In the genomic region with DNA sequence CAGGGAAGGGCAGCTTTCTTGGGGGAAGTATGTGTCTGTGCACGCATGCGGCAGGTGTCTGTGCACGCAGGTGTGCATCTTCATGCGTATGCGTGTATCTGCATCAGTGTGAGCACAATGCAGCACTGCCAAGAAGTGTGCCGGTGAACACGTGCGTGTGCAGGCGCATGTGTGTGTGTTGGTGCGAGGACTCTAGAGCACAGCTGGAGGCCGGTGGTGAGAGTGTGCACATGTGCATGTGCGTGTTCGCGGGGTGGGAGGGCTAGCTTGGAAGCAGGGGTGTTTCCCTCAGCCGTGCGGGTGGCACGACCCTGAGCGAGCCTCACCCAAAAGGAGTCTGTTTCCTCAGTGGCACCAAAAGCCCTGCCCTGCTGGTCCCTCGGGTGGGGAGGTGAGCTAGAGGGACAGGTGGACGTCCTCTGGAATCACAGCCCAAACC, we compare ENCODE assay signal across 16 cellular contexts. TPM values are rescaled to one million over a fixed set of nuclear protein-coding genes. Genes with fewer than 3 reads are reported as not detected.
DNase-seq lines count a peak whose midpoint lies in the region; ATAC-seq, FAIRE-seq and TF ChIP-seq lines count a peak whose summit lies in the region.
"Had no signal": no experiment of that assay in that cellular context is flagged by ENCODE, and none has a peak within 500 bp of the region (broad histone marks: within the 10 kb centered on the region; RNA-seq: fewer than 3 reads in every experiment).

No MANE protein-coding gene starts in this region.

- peaks cover 11 to 13% of the 10 kb centered on the region in 2 donors for H3K4me1 Mint-ChIP-seq in immature natural killer cell

- no peak overlapping the region for H3K4me2 ChIP-seq in HepG2 (ENCODE audit: low read depth, low read length)
- H3K4me2 ChIP-seq: A549 had no signal

- TF ChIP-seq EP300 in HepG2 (IDR thresholded peaks at IDR 0.05; ENCODE audit: low read depth in 2 of 2, low read length in 2 of 2) (no peak), HepG2 (CRISPR knock-in tag; IDR thresholded peaks at IDR 0.05; ENCODE audit: borderline replicate concordance) (no peak)

- H3K27me3 Mint-ChIP-seq in immature natural killer cell (ENCODE audit: low read depth in 3 of 3), result peaks cover 0 to 1% (median 0%) of the 10 kb centered on the region in 3 donors

- H2AFZ ChIP-seq in HepG2 (ENCODE audit: low read length), result no peak overlapping the region

- TF ChIP-seq CTCF in HepG2 (CRISPR knock-in tag; IDR thresholded peaks at IDR 0.05), result no peak
- TF ChIP-seq CTCF in right lobe of liver (IDR thresholded peaks at IDR 0.05), result no peak

- H3K36me3 ChIP-seq in HepG2 (replicated peaks in 1 of 2; ENCODE audit: control insufficient read depth in 1 of 2, insufficient read depth in 2 of 2, low read length in 2 of 2) (peaks cover 73 to 88% of the 10 kb centered on the region in 2 experiments), right lobe of liver (peaks cover 0 to 55% (median 23%) of the 10 kb centered on the region in 4 donors), KOPT-K1 (ENCODE audit: insufficient read depth, low read length) (no peaks in the 10 kb centered on the region)
- H3K36me3 ChIP-seq: SJCRH30 had no signal

- BruUV-seq in HepG2 (replicated peaks; lab: Mats Ljungman, UMichigan), result no TSS peak

- WGBS in HepG2 (ENCODE audit: low lambda C conversion rate), result 98% methylated on average over 20 of the region's 20 CpGs
- WGBS in right lobe of liver (ENCODE audit: insufficient coverage, low coverage, low lambda C conversion rate, missing lambda C conversion rate), result 100% methylated on average over 2 of the region's 20 CpGs

- H3K9me3 ChIP-seq in HepG2 (ENCODE audit: low read length), result no peaks in the 10 kb centered on the region
- no peaks in the 10 kb centered on the region for H3K9me3 ChIP-seq in right lobe of liver
- H3K9me3 ChIP-seq in KOPT-K1 (ENCODE audit: insufficient read depth, low read length, poor library complexity, severe bottlenecking), result no peaks in the 10 kb centered on the region
- H3K9me3 ChIP-seq: A549, SJCRH30 had no signal

- ATAC-seq in HepG2, result no peak
- no peak for ATAC-seq in right lobe of liver
- ATAC-seq in HG02759 (IDR thresholded peaks at IDR 0.05; ENCODE audit: unreplicated experiment), result no peak
- ATAC-seq: A549 had no signal

- POLR2A ChIA-PET in HepG2 (lab: Yijun Ruan, JAX), result interaction anchor here (0.9 to 1.2 kb wide), 3 partner anchors 11 to 12 kb away, joined by 3 to 4 read pairs (median 3); no protein-coding TSS in a partner anchor

- no peak overlapping the region for H3K27ac ChIP-seq in HepG2 (ENCODE audit: extremely low read length, insufficient read depth, low read length)
- no peak overlapping the region for H3K27ac ChIP-seq in right lobe of liver
- peak overlapping the region; percentile 68 for H3K27ac ChIP-seq in KOPT-K1 (ENCODE audit: low read depth, low read length, poor library complexity, severe bottlenecking)
- H3K27ac ChIP-seq: A549, C4-2B, SJCRH30 had no signal

- H3K9me3 Mint-ChIP-seq in immature natural killer cell, result no peaks in the 10 kb centered on the region

- intact Hi-C loops in HepG2 (cut with micrococcal nuclease; ENCODE audit: unreplicated experiment), result no loop called here
- intact Hi-C loops in right lobe of liver (cut with DNase I), result loop anchor here in 1 of 2 donors (10.0 kb wide), 1 partner anchor 55 kb away; no protein-coding TSS in a partner anchor

- no peak overlapping the region for H3K4me3 ChIP-seq in HepG2 (replicated peaks in 1 of 3; ENCODE audit: insufficient read depth in 1 of 3, low read depth in 2 of 3, low read length in 3 of 3)
- H3K4me3 ChIP-seq in right lobe of liver, result no peak overlapping the region
- H3K4me3 ChIP-seq: A549 had no signal

- peaks cover 71% of the 10 kb centered on the region for H4K20me1 ChIP-seq in HepG2 (ENCODE audit: insufficient read depth, low read length)

- peaks cover 29% of the 10 kb centered on the region for H3K79me2 ChIP-seq in HepG2 (ENCODE audit: insufficient read depth, low read length)

- H3K9ac ChIP-seq in HepG2 (ENCODE audit: insufficient read depth, low read depth, low read length), result no peak overlapping the region

- H3K4me1 ChIP-seq in HepG2 (ENCODE audit: insufficient read depth, low read length) (peaks cover 31% of the 10 kb centered on the region), right lobe of liver (peaks cover 0 to 13% (median 6%) of the 10 kb centered on the region in 4 donors)

- DNase-seq in HepG2 (ENCODE audit: low spot score) (no peak), right lobe of liver (no peak), immature natural killer cell (no peak), NCI-H748 (lab: John Stamatoyannopoulos, UW; ENCODE audit: unreplicated experiment) (no peak)
- DNase-seq in stimulated activated naive CD4-positive, alpha-beta T cell (lab: John Stamatoyannopoulos, UW), result no peak
- DNase-seq: COR-L47, DMS153, NCI-H1930, NCI-H446, RPMI8226 had no signal

- H3K4me3 Mint-ChIP-seq in immature natural killer cell, result peak overlapping the region in 4 of 5 donors; percentile 50 to 76 (median 66)

- TF ChIP-seq POLR2A in HepG2 (IDR thresholded peaks at IDR 0.05; ENCODE audit: insufficient read depth in 1 of 2, low read depth in 2 of 2, low read length in 2 of 2), result 0 out of 4 replicates have a peak, but pooled peaks of 1 of the 2 experiments have one; percentile 30
- no peak for TF ChIP-seq POLR2A in right lobe of liver (IDR thresholded peaks at IDR 0.05)

- TF ChIP-seq RAD21 in HepG2 (CRISPR knock-in tag; IDR thresholded peaks at IDR 0.05), result no peak

- peak overlapping the region in 3 of 6 donors; percentile 45 to 75 (median 64) for H3K27ac Mint-ChIP-seq in immature natural killer cell

- no peaks in the 10 kb centered on the region for H3K36me3 Mint-ChIP-seq in immature natural killer cell

- in situ Hi-C loops in HepG2 (cut with HindIII; ENCODE audit: extremely low pct_ligation_motif_present, low pct_unique_long_range_greater_than_20kb), result no loop called here

- FAIRE-seq in HepG2 (lab: Jason Lieb, UNC), result no peak
- FAIRE-seq: A549 had no signal

- CTCF ChIA-PET in HepG2 (lab: Yijun Ruan, JAX; ENCODE audit: low intra/inter-chr PET ratio, low total read pairs), result no interaction called here

- H3K27me3 ChIP-seq in HepG2 (ENCODE audit: control insufficient read depth in 1 of 2, insufficient read depth in 2 of 2, low read length in 2 of 2) (no peaks in the 10 kb centered on the region), right lobe of liver (no peaks in the 10 kb centered on the region)

RNA-seq across cellular contexts. Expression of gene SLC17A9, which starts 7.5 kb away (rescaled TPM):
- total RNA-seq in HepG2 (2016; rRNA removed; fragmentation: Illumina TruSeq; extraction: Trizol), result 33.6 and 110 TPM in 2 replicates
- 27.1 and 27.6 TPM in 2 replicates for total RNA-seq in HepG2 (2016; cell fraction: cytosol; rRNA removed; fragmentation: Illumina TruSeq; extraction: Trizol; ENCODE audit: low read depth)
- total RNA-seq in HepG2 (2016; cell fraction: insoluble cytoplasmic fraction; rRNA removed; fragmentation: Illumina TruSeq; extraction: Trizol), result 25.3 and 116 TPM in 2 replicates
- 36.6 and 38.0 TPM in 2 replicates for total RNA-seq in HepG2 (2016; cell fraction: membrane; rRNA removed; fragmentation: Illumina TruSeq; extraction: Trizol)
- 145 and 168 TPM in 2 replicates for total RNA-seq in HepG2 (2016; cell fraction: nucleus; rRNA removed; fragmentation: Illumina TruSeq; extraction: Trizol)
- polyA plus RNA-seq in HepG2 (2011; rRNA removed), result 191 and 280 TPM in 2 replicates
- polyA plus RNA-seq in HepG2 (2011; cell fraction: cytosol; rRNA removed), result 57.2 and 94.5 TPM in 2 replicates
- polyA plus RNA-seq in HepG2 (2011; cell fraction: nucleus; rRNA removed), result 3,698 and 4,960 TPM in 2 replicates
- 173 and 220 TPM in 2 replicates for polyA plus RNA-seq in HepG2 (2012)
- 16.5 and 18.1 TPM in 2 replicates for polyA plus RNA-seq in HepG2 (2016; cell fraction: cytosol; fragmentation: Illumina TruSeq; extraction: Trizol; ENCODE audit: low read depth)
- 36.5 and 42.6 TPM in 2 replicates for polyA plus RNA-seq in HepG2 (2016; cell fraction: insoluble cytoplasmic fraction; fragmentation: Illumina TruSeq; extraction: Trizol; ENCODE audit: low read depth)
- 30.7 and 32.6 TPM in 2 replicates for polyA plus RNA-seq in HepG2 (2016; cell fraction: membrane; fragmentation: Illumina TruSeq; extraction: Trizol; ENCODE audit: low read depth)
- polyA plus RNA-seq in HepG2 (2016; cell fraction: nucleus; fragmentation: Illumina TruSeq; extraction: Trizol; ENCODE audit: insufficient read depth, low read depth), result 553 and 603 TPM in 2 replicates
- 0.07 and 195 TPM in 2 replicates for polyA minus RNA-seq in HepG2 (2011; rRNA and poly(A)+ RNA removed; ENCODE audit: low replicate concordance)
- 33.4 and 43.3 TPM in 2 replicates for polyA minus RNA-seq in HepG2 (2011; cell fraction: cytosol; rRNA and poly(A)+ RNA removed)
- polyA minus RNA-seq in HepG2 (2011; cell fraction: nucleus; rRNA and poly(A)+ RNA removed), result 176 and 196 TPM in 2 replicates
- total RNA-seq in right lobe of liver, result 10 to 100 TPM; 29.8 to 99.4 (median 54.1) TPM
- 1 to 10 TPM in 2 of 3 donors, under 1 TPM in 1; 0.95 to 3.5 (median 2.0) TPM for polyA plus RNA-seq in immature natural killer cell

RNA-seq across cellular contexts. Expression of gene GID8, which starts 22.1 kb away (rescaled TPM):
- total RNA-seq in HepG2 (2016; rRNA removed; fragmentation: Illumina TruSeq; extraction: Trizol) (59.8 and 74.4 TPM in 2 replicates), right lobe of liver (10 to 100 TPM; 12.6 to 18.9 (median 15.1) TPM)
- 17.8 and 18.7 TPM in 2 replicates for total RNA-seq in HepG2 (2016; cell fraction: cytosol; rRNA removed; fragmentation: Illumina TruSeq; extraction: Trizol; ENCODE audit: low read depth)
- 60.3 and 68.0 TPM in 2 replicates for total RNA-seq in HepG2 (2016; cell fraction: insoluble cytoplasmic fraction; rRNA removed; fragmentation: Illumina TruSeq; extraction: Trizol)
- 45.9 and 46.6 TPM in 2 replicates for total RNA-seq in HepG2 (2016; cell fraction: membrane; rRNA removed; fragmentation: Illumina TruSeq; extraction: Trizol)
- total RNA-seq in HepG2 (2016; cell fraction: nucleus; rRNA removed; fragmentation: Illumina TruSeq; extraction: Trizol), result 35.6 and 42.8 TPM in 2 replicates
- polyA plus RNA-seq in HepG2 (2011; rRNA removed) (39.0 and 39.6 TPM in 2 replicates), immature natural killer cell (10 to 100 TPM; 20.7 to 26.8 (median 21.3) TPM)
- polyA plus RNA-seq in HepG2 (2011; cell fraction: cytosol; rRNA removed), result 39.6 and 40.7 TPM in 2 replicates
- 23.9 and 26.9 TPM in 2 replicates for polyA plus RNA-seq in HepG2 (2011; cell fraction: nucleus; rRNA removed)
- 36.8 and 46.0 TPM in 2 replicates for polyA plus RNA-seq in HepG2 (2012)
- polyA plus RNA-seq in HepG2 (2016; cell fraction: cytosol; fragmentation: Illumina TruSeq; extraction: Trizol; ENCODE audit: low read depth), result 14.5 and 16.6 TPM in 2 replicates
- polyA plus RNA-seq in HepG2 (2016; cell fraction: insoluble cytoplasmic fraction; fragmentation: Illumina TruSeq; extraction: Trizol; ENCODE audit: low read depth), result 66.0 and 70.4 TPM in 2 replicates
- polyA plus RNA-seq in HepG2 (2016; cell fraction: membrane; fragmentation: Illumina TruSeq; extraction: Trizol; ENCODE audit: low read depth), result 31.6 and 32.0 TPM in 2 replicates
- polyA plus RNA-seq in HepG2 (2016; cell fraction: nucleus; fragmentation: Illumina TruSeq; extraction: Trizol; ENCODE audit: insufficient read depth, low read depth), result 58.8 and 62.9 TPM in 2 replicates
- 30.6 and 61.9 TPM in 2 replicates for polyA minus RNA-seq in HepG2 (2011; rRNA and poly(A)+ RNA removed; ENCODE audit: low replicate concordance)
- polyA minus RNA-seq in HepG2 (2011; cell fraction: cytosol; rRNA and poly(A)+ RNA removed), result 28.5 and 31.3 TPM in 2 replicates
- 27.2 and 34.4 TPM in 2 replicates for polyA minus RNA-seq in HepG2 (2011; cell fraction: nucleus; rRNA and poly(A)+ RNA removed)

RNA-seq across cellular contexts. Expression of gene DIDO1, which starts 33.7 kb away (rescaled TPM):
- total RNA-seq in HepG2 (2016; rRNA removed; fragmentation: Illumina TruSeq; extraction: Trizol) (75.1 and 77.0 TPM in 2 replicates), right lobe of liver (10 to 100 TPM; 18.3 to 28.1 (median 21.1) TPM)
- total RNA-seq in HepG2 (2016; cell fraction: cytosol; rRNA removed; fragmentation: Illumina TruSeq; extraction: Trizol; ENCODE audit: low read depth), result 14.5 and 17.3 TPM in 2 replicates
- 71.7 and 75.6 TPM in 2 replicates for total RNA-seq in HepG2 (2016; cell fraction: insoluble cytoplasmic fraction; rRNA removed; fragmentation: Illumina TruSeq; extraction: Trizol)
- total RNA-seq in HepG2 (2016; cell fraction: membrane; rRNA removed; fragmentation: Illumina TruSeq; extraction: Trizol), result 32.1 and 34.1 TPM in 2 replicates
- total RNA-seq in HepG2 (2016; cell fraction: nucleus; rRNA removed; fragmentation: Illumina TruSeq; extraction: Trizol), result 86.6 and 98.5 TPM in 2 replicates
- polyA plus RNA-seq in HepG2 (2011; rRNA removed) (72.6 and 75.0 TPM in 2 replicates), immature natural killer cell (10 to 100 TPM; 23.1 to 48.8 (median 37.7) TPM)
- 53.2 and 57.1 TPM in 2 replicates for polyA plus RNA-seq in HepG2 (2011; cell fraction: cytosol; rRNA removed)
- 292 and 297 TPM in 2 replicates for polyA plus RNA-seq in HepG2 (2011; cell fraction: nucleus; rRNA removed)
- polyA plus RNA-seq in HepG2 (2012), result 67.9 and 74.0 TPM in 2 replicates
- polyA plus RNA-seq in HepG2 (2016; cell fraction: cytosol; fragmentation: Illumina TruSeq; extraction: Trizol; ENCODE audit: low read depth), result 3.0 TPM in 2 replicates
- 61.5 and 65.9 TPM in 2 replicates for polyA plus RNA-seq in HepG2 (2016; cell fraction: insoluble cytoplasmic fraction; fragmentation: Illumina TruSeq; extraction: Trizol; ENCODE audit: low read depth)
- 10.9 and 11.6 TPM in 2 replicates for polyA plus RNA-seq in HepG2 (2016; cell fraction: membrane; fragmentation: Illumina TruSeq; extraction: Trizol; ENCODE audit: low read depth)
- polyA plus RNA-seq in HepG2 (2016; cell fraction: nucleus; fragmentation: Illumina TruSeq; extraction: Trizol; ENCODE audit: insufficient read depth, low read depth), result 130 and 135 TPM in 2 replicates
- 33.0 and 89.8 TPM in 2 replicates for polyA minus RNA-seq in HepG2 (2011; rRNA and poly(A)+ RNA removed; ENCODE audit: low replicate concordance)
- polyA minus RNA-seq in HepG2 (2011; cell fraction: cytosol; rRNA and poly(A)+ RNA removed), result 30.7 and 35.0 TPM in 2 replicates
- polyA minus RNA-seq in HepG2 (2011; cell fraction: nucleus; rRNA and poly(A)+ RNA removed), result 139 and 144 TPM in 2 replicates

RNA-seq across cellular contexts. Expression of gene BHLHE23, which starts 46.7 kb away (rescaled TPM):
- not detected in 2 replicates for total RNA-seq in HepG2 (2016; rRNA removed; fragmentation: Illumina TruSeq; extraction: Trizol)
- not detected in 2 replicates for total RNA-seq in HepG2 (2016; cell fraction: cytosol; rRNA removed; fragmentation: Illumina TruSeq; extraction: Trizol; ENCODE audit: low read depth)
- not detected in 2 replicates for total RNA-seq in HepG2 (2016; cell fraction: insoluble cytoplasmic fraction; rRNA removed; fragmentation: Illumina TruSeq; extraction: Trizol)
- not detected in 2 replicates for total RNA-seq in HepG2 (2016; cell fraction: membrane; rRNA removed; fragmentation: Illumina TruSeq; extraction: Trizol)
- total RNA-seq in HepG2 (2016; cell fraction: nucleus; rRNA removed; fragmentation: Illumina TruSeq; extraction: Trizol), result not detected in 2 replicates
- polyA plus RNA-seq in HepG2 (2011; rRNA removed), result not detected in 2 replicates
- not detected in 2 replicates for polyA plus RNA-seq in HepG2 (2011; cell fraction: cytosol; rRNA removed)
- polyA plus RNA-seq in HepG2 (2011; cell fraction: nucleus; rRNA removed), result not detected in 2 replicates
- polyA plus RNA-seq in HepG2 (2012), result not detected in 2 replicates
- not detected in 2 replicates for polyA plus RNA-seq in HepG2 (2016; cell fraction: cytosol; fragmentation: Illumina TruSeq; extraction: Trizol; ENCODE audit: low read depth)
- polyA plus RNA-seq in HepG2 (2016; cell fraction: insoluble cytoplasmic fraction; fragmentation: Illumina TruSeq; extraction: Trizol; ENCODE audit: low read depth), result not detected in 2 replicates
- polyA plus RNA-seq in HepG2 (2016; cell fraction: membrane; fragmentation: Illumina TruSeq; extraction: Trizol; ENCODE audit: low read depth), result not detected in 2 replicates
- not detected in 2 replicates for polyA plus RNA-seq in HepG2 (2016; cell fraction: nucleus; fragmentation: Illumina TruSeq; extraction: Trizol; ENCODE audit: insufficient read depth, low read depth)
- polyA minus RNA-seq in HepG2 (2011; rRNA and poly(A)+ RNA removed; ENCODE audit: low replicate concordance), result not detected in 2 replicates
- polyA minus RNA-seq in HepG2 (2011; cell fraction: cytosol; rRNA and poly(A)+ RNA removed), result not detected in 2 replicates
- polyA minus RNA-seq in HepG2 (2011; cell fraction: nucleus; rRNA and poly(A)+ RNA removed), result not detected in 2 replicates
- not detected for total RNA-seq in right lobe of liver
- not detected for polyA plus RNA-seq in immature natural killer cell
- total RNA-seq: HT-29, SJCRH30 had no signal
- polyA plus RNA-seq: A549 had no signal
